Comparison of ENCODE assay signal across 24 cellular contexts in genomic region chrX:45083314-45083713, GRCh38.
DNase-seq lines count a peak whose midpoint lies in the region; ATAC-seq, FAIRE-seq and TF ChIP-seq lines count a peak whose summit lies in the region.
"Had no signal": no experiment of that assay in that cellular context is flagged by ENCODE, and none has a peak within 500 bp of the region (broad histone marks: within the 10 kb centered on the region; RNA-seq: fewer than 3 reads in every experiment).

No MANE protein-coding gene starts in this region.

- peak; percentile 85 for FAIRE-seq in small intestine (lab: Jason Lieb, UNC)
- FAIRE-seq: bronchial epithelial cell had no signal

- no peaks in the 10 kb centered on the region for H3K79me2 ChIP-seq in Loucy (ENCODE audit: insufficient read depth, low read length)

- POLR2A ChIA-PET in activated CD4-positive, alpha-beta memory T cell treated with anti-CD3 and anti-CD28 coated beads, Interleukin-2, amount 10 ng/mL, durations not matched to agents 7 days and 5 days (lab: Charles Lee): no interaction called here
- POLR2A ChIA-PET in activated CD4-positive, alpha-beta memory T cell treated with anti-CD3 and anti-CD28 coated beads for 36 hours (lab: Charles Lee): no interaction called here

- no peak overlapping the region for H3K9ac ChIP-seq in Loucy (ENCODE audit: low read depth, low read length, poor library complexity, severe bottlenecking)
- H3K9ac ChIP-seq: BLaER1 had no signal

- no peak overlapping the region for H2AFZ ChIP-seq in Loucy (ENCODE audit: low read length)

- no peaks in the 10 kb centered on the region for H3K9me2 ChIP-seq in Loucy (replicated peaks; ENCODE audit: low read depth, low read length)

- no peak overlapping the region for H3K27ac ChIP-seq in small intestine (ENCODE audit: low read depth in 1 of 2, low read length in 1 of 2)
- no peak overlapping the region for H3K27ac ChIP-seq in brain microvascular endothelial cell
- H3K27ac ChIP-seq: BLaER1, coronary artery, right lobe of liver had no signal

- TF ChIP-seq CTCF in Loucy (conservative IDR thresholded peaks at IDR 0.05; ENCODE audit: low read length) (no peak), brain microvascular endothelial cell (IDR thresholded peaks at IDR 0.05; ENCODE audit: low read depth, low read length, missing control alignments) (no peak), omental fat pad (IDR thresholded peaks at IDR 0.05) (no peak)

- no peak overlapping the region for H3K4me3 Mint-ChIP-seq in activated CD4-positive, alpha-beta memory T cell treated with anti-CD3 and anti-CD28 coated beads, Interleukin-2, amount 10 ng/mL, durations not matched to agents 7 days and 5 days
- H3K4me3 Mint-ChIP-seq in activated CD4-positive, alpha-beta memory T cell treated with anti-CD3 and anti-CD28 coated beads for 36 hours: no peak overlapping the region
- H3K4me3 Mint-ChIP-seq: type B pancreatic cell had no signal

- H3F3A ChIP-seq in Loucy (ENCODE audit: low read depth): no peaks in the 10 kb centered on the region

- ATAC-seq in omental fat pad (ENCODE audit: low FRiP score): no peak
- ATAC-seq: left lobe of liver, right lobe of liver, SK-N-SH treated with all-trans-retinoic acid at 6 μM for 48 hours had no signal

- CTCF ChIA-PET in activated CD4-positive, alpha-beta memory T cell treated with anti-CD3 and anti-CD28 coated beads, Interleukin-2, amount 10 ng/mL, durations not matched to agents 7 days and 5 days (lab: Charles Lee): no interaction called here
- CTCF ChIA-PET in activated CD4-positive, alpha-beta memory T cell treated with anti-CD3 and anti-CD28 coated beads for 36 hours (lab: Charles Lee): no interaction called here

- no peaks in the 10 kb centered on the region for H4K20me1 ChIP-seq in Loucy (ENCODE audit: insufficient read depth, low read length, poor library complexity, severe bottlenecking)
- H4K20me1 ChIP-seq: BLaER1 had no signal

- H3K27ac Mint-ChIP-seq in activated CD4-positive, alpha-beta memory T cell treated with anti-CD3 and anti-CD28 coated beads, Interleukin-2, amount 10 ng/mL, durations not matched to agents 7 days and 5 days: peak overlapping the region; percentile 56
- no peak overlapping the region for H3K27ac Mint-ChIP-seq in activated CD4-positive, alpha-beta memory T cell treated with anti-CD3 and anti-CD28 coated beads for 36 hours
- H3K27ac Mint-ChIP-seq: type B pancreatic cell had no signal

- no peak overlapping the region for H3K4me3 ChIP-seq in Loucy (ENCODE audit: low read length, poor library complexity, severe bottlenecking)
- no peak overlapping the region for H3K4me3 ChIP-seq in small intestine (ENCODE audit: low read depth in 1 of 2, low read length in 2 of 2)
- no peak overlapping the region for H3K4me3 ChIP-seq in brain microvascular endothelial cell (ENCODE audit: low read depth, low read length)
- H3K4me3 ChIP-seq: BLaER1, coronary artery, right lobe of liver had no signal

- H3K4me1 ChIP-seq in Loucy (ENCODE audit: insufficient read depth, low read length, poor library complexity, severe bottlenecking): peaks cover 5% of the 10 kb centered on the region
- H3K4me1 ChIP-seq in small intestine (ENCODE audit: control insufficient read depth in 2 of 2, insufficient read depth in 1 of 2, low read depth in 1 of 2, low read length in 1 of 2): no peaks in the 10 kb centered on the region
- H3K4me1 ChIP-seq: BLaER1, right lobe of liver had no signal

- WGBS in small intestine, 3 donors: 43 to 65% (median 59%) methylated on average over 2 of the region's 2 CpGs

- in situ Hi-C loops in brain microvascular endothelial cell (cut with HindIII; ENCODE audit: low pct_ligation_motif_present, low sequenced_read_pairs): no loop called here

- H3K9me3 Mint-ChIP-seq in activated CD4-positive, alpha-beta memory T cell treated with anti-CD3 and anti-CD28 coated beads, Interleukin-2, amount 10 ng/mL, durations not matched to agents 7 days and 5 days: no peaks in the 10 kb centered on the region
- H3K9me3 Mint-ChIP-seq in activated CD4-positive, alpha-beta memory T cell treated with anti-CD3 and anti-CD28 coated beads for 36 hours: no peaks in the 10 kb centered on the region
- H3K9me3 Mint-ChIP-seq: naive thymus-derived CD8-positive, alpha-beta T cell; type B pancreatic cell had no signal

- DNase-seq in activated CD4-positive, alpha-beta memory T cell treated with anti-CD3 and anti-CD28 coated beads, Interleukin-2, amount 10 ng/mL, durations not matched to agents 7 days and 5 days: no peak
- DNase-seq in activated CD4-positive, alpha-beta memory T cell treated with anti-CD3 and anti-CD28 coated beads for 36 hours: no peak
- DNase-seq in dermis microvascular lymphatic vessel endothelial cell (ENCODE audit: low read depth in 2 of 2): peak; percentile 76 to 79
- DNase-seq in small intestine: peak; percentile 3
- DNase-seq in brain microvascular endothelial cell: no peak
- DNase-seq in NCI-H510A (lab: John Stamatoyannopoulos, UW): no peak
- DNase-seq in omental fat pad (ENCODE audit: low spot score): no peak
- DNase-seq: activated gamma-delta T cell; activated T-cell treated with anti-CD3 and anti-CD28 coated beads for 4 hours; H7; head of caudate nucleus; NCI-H1694; NCI-H774; right lobe of liver; stimulated activated CD8-positive, alpha-beta memory T cell treated with anti-CD3 and anti-CD28 coated beads, Interleukin-4, amount 100 ng/mL, for 48 hours; T1000 had no signal

- H3K27me3 ChIP-seq in Loucy (ENCODE audit: insufficient read depth, low read length, poor library complexity, severe bottlenecking) (no peaks in the 10 kb centered on the region), small intestine (ENCODE audit: control insufficient read depth in 2 of 2, insufficient read depth in 2 of 2, low read length in 2 of 2) (no peaks in the 10 kb centered on the region), brain microvascular endothelial cell (replicated peaks) (no peaks in the 10 kb centered on the region)
- H3K27me3 ChIP-seq: BLaER1, right lobe of liver had no signal

- peaks cover 33% of the 10 kb centered on the region; the same call in 1 of the 2 replicates for H3K36me3 ChIP-seq in Loucy (ENCODE audit: insufficient read depth, low read length)
- H3K36me3 ChIP-seq in small intestine (ENCODE audit: control insufficient read depth in 2 of 2, insufficient read depth in 2 of 2, low read length in 2 of 2): peaks cover 0 to 8% of the 10 kb centered on the region in 2 donors
- peaks cover 6% of the 10 kb centered on the region for H3K36me3 ChIP-seq in brain microvascular endothelial cell (replicated peaks)

- peaks cover 17% of the 10 kb centered on the region for H3K4me1 Mint-ChIP-seq in activated CD4-positive, alpha-beta memory T cell treated with anti-CD3 and anti-CD28 coated beads, Interleukin-2, amount 10 ng/mL, durations not matched to agents 7 days and 5 days
- peaks cover 7% of the 10 kb centered on the region for H3K4me1 Mint-ChIP-seq in activated CD4-positive, alpha-beta memory T cell treated with anti-CD3 and anti-CD28 coated beads for 36 hours (ENCODE audit: low read depth)

- no peaks in the 10 kb centered on the region for H3K27me3 Mint-ChIP-seq in activated CD4-positive, alpha-beta memory T cell treated with anti-CD3 and anti-CD28 coated beads, Interleukin-2, amount 10 ng/mL, durations not matched to agents 7 days and 5 days
- no peaks in the 10 kb centered on the region for H3K27me3 Mint-ChIP-seq in activated CD4-positive, alpha-beta memory T cell treated with anti-CD3 and anti-CD28 coated beads for 36 hours
- H3K27me3 Mint-ChIP-seq: naive thymus-derived CD8-positive, alpha-beta T cell; type B pancreatic cell had no signal

- intact Hi-C loops in activated CD4-positive, alpha-beta memory T cell treated with anti-CD3 and anti-CD28 coated beads for 36 hours (cut with micrococcal nuclease): no loop called here

- H3K9me3 ChIP-seq in Loucy (ENCODE audit: insufficient read depth, low read depth, low read length) (no peaks in the 10 kb centered on the region), small intestine (ENCODE audit: control insufficient read depth, low read depth) (no peaks in the 10 kb centered on the region)
- H3K9me3 ChIP-seq: BLaER1, right lobe of liver had no signal

- peak overlapping the region; percentile 20 for H3K4me2 ChIP-seq in Loucy (ENCODE audit: low read depth, low read length, poor library complexity, severe bottlenecking)
- H3K4me2 ChIP-seq: BLaER1 had no signal

- peaks cover 31% of the 10 kb centered on the region for H3K36me3 Mint-ChIP-seq in activated CD4-positive, alpha-beta memory T cell treated with anti-CD3 and anti-CD28 coated beads, Interleukin-2, amount 10 ng/mL, durations not matched to agents 7 days and 5 days (ENCODE audit: low read depth)
- H3K36me3 Mint-ChIP-seq in activated CD4-positive, alpha-beta memory T cell treated with anti-CD3 and anti-CD28 coated beads for 36 hours: peaks cover 18% of the 10 kb centered on the region

Comparison
In these comparisons a context has a peak if more than half of its experiments do, and no peak if none do; other contexts are left out.
1. DNase-seq: peak in dermis microvascular lymphatic vessel endothelial cell (2 of 2) and small intestine (single experiment); none in activated CD4-positive, alpha-beta memory T cell treated with anti-CD3 and anti-CD28 coated beads, Interleukin-2, amount 10 ng/mL, durations not matched to agents 7 days and 5 days (single experiment), activated CD4-positive, alpha-beta memory T cell treated with anti-CD3 and anti-CD28 coated beads for 36 hours (single experiment), brain microvascular endothelial cell (single experiment), NCI-H510A (single experiment) and omental fat pad (single experiment).